ENCODE assay signal across 15 cellular contexts in genomic region chr19:48772503-48772953, GRCh38. TPM values are rescaled to one million over a fixed set of nuclear protein-coding genes. Genes with fewer than 3 reads are reported as not detected.
A peak's percentile ranks its signal among the peaks of the same experiment; 100 is the strongest.
DNase-seq lines count a peak whose midpoint lies in the region; ATAC-seq and TF ChIP-seq lines count a peak whose summit lies in the region.
"Had no signal": no experiment of that assay in that cellular context is flagged by ENCODE, and none has a peak within 500 bp of the region (broad histone marks: within the 10 kb centered on the region; RNA-seq: fewer than 3 reads in every experiment).

No MANE protein-coding gene starts in this region.

- DNase-seq in dermis blood vessel endothelial cell (peak; percentile 32), kidney tubule cell (ENCODE audit: low spot score) (peak; percentile 44), stomach (peak; percentile 89), COLO668 (lab: John Stamatoyannopoulos, UW; ENCODE audit: unreplicated experiment) (no peak)
- DNase-seq: activated CD4-positive, alpha-beta memory T cell treated with anti-CD3 and anti-CD28 coated beads, Interleukin-2, amount 10 ng/mL, durations not matched to agents 7 days and 5 days; CD4-positive, alpha-beta T cell; effector CD8-positive, alpha-beta T cell; naive thymus-derived CD4-positive, alpha-beta T cell; NCI-H2227 treated with DMSO at 0.1 percent for 48 hours; SK-N-SH had no signal

- peaks cover 8 to 31% (median 19%) of the 10 kb centered on the region in 4 donors for H3K4me1 ChIP-seq in stomach
- H3K4me1 ChIP-seq: ascending aorta, gastroesophageal sphincter had no signal

- no peak for ATAC-seq in GM19351 (IDR thresholded peaks at IDR 0.05; ENCODE audit: unreplicated experiment)
- ATAC-seq: gastroesophageal sphincter; naive thymus-derived CD4-positive, alpha-beta T cell had no signal

- 27 to 44% (median 39%) methylated on average over 13 of the region's 13 CpGs for WGBS in stomach, 5 donors

- no peak overlapping the region for H3K4me3 ChIP-seq in stomach
- H3K4me3 ChIP-seq: ascending aorta, gastroesophageal sphincter had no signal

- intact Hi-C loops in stomach (cut with DNase I; ENCODE audit: low total_unique reads) = no loop called here

- H3K27ac ChIP-seq in stomach = peak overlapping the region; percentile 67 to 88 (median 77)
- H3K27ac ChIP-seq: ascending aorta, gastroesophageal sphincter had no signal

- TF ChIP-seq POLR2A in stomach (IDR thresholded peaks at IDR 0.05) = no peak

- H3K27me3 ChIP-seq in stomach = peaks cover 0 to 9% (median 0%) of the 10 kb centered on the region in 3 donors
- H3K27me3 ChIP-seq: ascending aorta had no signal

- H3K9me3 ChIP-seq in stomach = no peaks in the 10 kb centered on the region
- H3K9me3 ChIP-seq: ascending aorta, gastroesophageal sphincter, SK-N-SH had no signal

- TF ChIP-seq EP300 in stomach (IDR thresholded peaks at IDR 0.05) = no peak

- no peak for TF ChIP-seq CTCF in stomach (IDR thresholded peaks at IDR 0.05)

- H3K36me3 ChIP-seq in stomach = no peaks in the 10 kb centered on the region
- H3K36me3 ChIP-seq: ascending aorta, gastroesophageal sphincter had no signal

RNA-seq across cellular contexts. Expression of gene FGF21, which starts 17.2 kb away (rescaled TPM):
- total RNA-seq in dermis blood vessel endothelial cell (not detected in 2 replicates), stomach (not detected)
- not detected for polyA plus RNA-seq in stomach
- total RNA-seq: activated CD4-positive, alpha-beta memory T cell treated with anti-CD3 and anti-CD28 coated beads, Interleukin-2, amount 10 ng/mL, durations not matched to agents 7 days and 5 days; ascending aorta; CD4-positive, alpha-beta T cell; gastroesophageal sphincter; HT1080; naive thymus-derived CD4-positive, alpha-beta T cell had no signal
- polyA plus RNA-seq: keratinocyte; naive thymus-derived CD4-positive, alpha-beta T cell; SK-N-SH had no signal

RNA-seq across cellular contexts. Expression of gene FUT1, which starts 20.1 kb away (rescaled TPM):
- total RNA-seq in dermis blood vessel endothelial cell = 8.1 and 10.9 TPM in 2 replicates
- total RNA-seq in stomach = 10 to 100 TPM in 2 of 5 donors, 1 to 10 TPM in 2, not detected in 1; 7.0 to 54.5 (median 11.1) TPM
- 1 to 10 TPM; 7.2 to 7.5 (median 7.2) TPM for polyA plus RNA-seq in stomach
- total RNA-seq: CD4-positive, alpha-beta T cell; HT1080 had no signal
- polyA plus RNA-seq: naive thymus-derived CD4-positive, alpha-beta T cell had no signal

RNA-seq across cellular contexts. Expression of gene IZUMO1, which starts 25.8 kb away (rescaled TPM):
- total RNA-seq in dermis blood vessel endothelial cell = 0.17 and 0.28 TPM in 2 replicates
- 10 to 100 TPM in 2 of 5 donors, under 1 TPM in 1, not detected in 2; 0.73 to 14.3 (median 10.7) TPM for total RNA-seq in stomach
- 1 to 10 TPM in 1 of 3 donors, under 1 TPM in 1, not detected in 1; 0.62 to 4.0 TPM for polyA plus RNA-seq in stomach
- total RNA-seq: activated CD4-positive, alpha-beta memory T cell treated with anti-CD3 and anti-CD28 coated beads, Interleukin-2, amount 10 ng/mL, durations not matched to agents 7 days and 5 days; ascending aorta; CD4-positive, alpha-beta T cell; HT1080; naive thymus-derived CD4-positive, alpha-beta T cell had no signal
- polyA plus RNA-seq: naive thymus-derived CD4-positive, alpha-beta T cell had no signal

RNA-seq across cellular contexts. Expression of gene RASIP1, which starts 32.1 kb away (rescaled TPM):
- total RNA-seq in dermis blood vessel endothelial cell = 130 and 154 TPM in 2 replicates
- total RNA-seq in stomach = 10 to 100 TPM in 1 of 5 donors, 1 to 10 TPM in 4; 4.7 to 26.8 (median 8.8) TPM
- polyA plus RNA-seq in stomach = 10 to 100 TPM; 11.1 to 44.9 (median 29.3) TPM
- total RNA-seq: HT1080 had no signal

RNA-seq across cellular contexts. Expression of gene BCAT2, which starts 38.3 kb away (rescaled TPM):
- total RNA-seq in dermis blood vessel endothelial cell (40.7 and 56.7 TPM in 2 replicates), stomach (100 to 1,000 TPM in 1 of 5 donors, 10 to 100 TPM in 4; 22.0 to 320 (median 23.9) TPM)
- 10 to 100 TPM; 65.8 to 74.5 (median 68.5) TPM for polyA plus RNA-seq in stomach
